26 cellular contexts compared by ENCODE assay signal in genomic region chr12:104344682-104345081, GRCh38. TPM values are rescaled to one million over a fixed set of nuclear protein-coding genes. Genes with fewer than 3 reads are reported as not detected.
DNase-seq lines count a peak whose midpoint lies in the region; ATAC-seq, FAIRE-seq and TF ChIP-seq lines count a peak whose summit lies in the region.
"Had no signal": no experiment of that assay in that cellular context is flagged by ENCODE, and none has a peak within 500 bp of the region (broad histone marks: within the 10 kb centered on the region; RNA-seq: fewer than 3 reads in every experiment).

No MANE protein-coding gene starts in this region.

- H3K36me3 ChIP-seq in adipocyte (ENCODE audit: control insufficient read depth, insufficient read depth, low read length, severe bottlenecking): peaks cover 98% of the 10 kb centered on the region
- peaks cover 93% of the 10 kb centered on the region for H3K36me3 ChIP-seq in osteoblast (ENCODE audit: insufficient read depth, low read length)
- H3K36me3 ChIP-seq in pancreas: peaks cover 0 to 19% (median 12%) of the 10 kb centered on the region in 3 donors

- H3K9ac ChIP-seq in H9 (ENCODE audit: extremely low read depth, insufficient read length, low read length): no peak overlapping the region
- H3K9ac ChIP-seq in adipocyte (ENCODE audit: low read length): peak overlapping the region; percentile 20
- H3K9ac ChIP-seq: BLaER1 treated with 17β-estradiol and CSF1 and Interleukin-3, amounts not matched to agents 10 nM and 100 nM; KMS-11; SK-N-SH had no signal

- peaks cover 31 to 68% (median 64%) of the 10 kb centered on the region in 3 experiments; a peak in 6 of 7 replicates for H3K36me3 Mint-ChIP-seq in H9 (ENCODE audit: insufficient read depth in 1 of 3, low read depth in 3 of 3)

- 0 out of 6 replicates have a peak overlapping the region, but pooled peaks of 1 of the 2 experiments have one; percentile 9 for H3K27ac ChIP-seq in A549
- no peak overlapping the region for H3K27ac ChIP-seq in H9 (ENCODE audit: insufficient read length, low read depth, low read length)
- peak overlapping the region; percentile 38 for H3K27ac ChIP-seq in osteoblast (ENCODE audit: low read depth, low read length)
- no peak overlapping the region for H3K27ac ChIP-seq in pancreas
- H3K27ac ChIP-seq: BLaER1 treated with 17β-estradiol and CSF1 and Interleukin-3, amounts not matched to agents 10 nM and 100 nM; HL-60; KMS-11 had no signal

- no peak overlapping the region for H4K8ac ChIP-seq in H9 (replicated peaks; ENCODE audit: insufficient read length, low read depth, low read length)

- H2BK5ac ChIP-seq in H9 (ENCODE audit: insufficient read length, low read length): no peak overlapping the region

- TF ChIP-seq CTCF in A549 (IDR thresholded peaks at IDR 0.05) (no peak), H9 (conservative IDR thresholded peaks at IDR 0.05) (no peak), osteoblast (IDR thresholded peaks at IDR 0.05; ENCODE audit: extremely low read depth, low read depth, low read length) (no peak), pancreas (IDR thresholded peaks at IDR 0.05) (no peak), D721Med (IDR thresholded peaks at IDR 0.05; ENCODE audit: insufficient read depth, missing control alignments) (no peak)

- CTCF ChIA-PET in A549 (lab: Yijun Ruan, JAX): interaction anchor here (0.9 to 2.1 kb wide), 2 partner anchors 37 to 462 kb away, joined by 3 to 8 read pairs; no protein-coding TSS in a partner anchor

- no peak overlapping the region for H3K18ac ChIP-seq in H9 (ENCODE audit: insufficient read length, low read depth, low read length)

- peak overlapping the region; percentile 27; the same call in 2 of the 3 replicates for H3K4me2 ChIP-seq in A549
- no peak overlapping the region for H3K4me2 ChIP-seq in H9 (ENCODE audit: insufficient read depth, insufficient read length, low read length)
- H3K4me2 ChIP-seq in osteoblast (ENCODE audit: insufficient read depth, low read length): no peak overlapping the region
- H3K4me2 ChIP-seq: BLaER1 treated with 17β-estradiol and CSF1 and Interleukin-3, amounts not matched to agents 10 nM and 100 nM; KMS-11; SK-N-SH had no signal

- H3T11ph ChIP-seq in H9 (ENCODE audit: low read length): no peak overlapping the region

- H3K4me1 Mint-ChIP-seq in H9: peaks cover 5 to 6% of the 10 kb centered on the region in 2 experiments; a peak in 3 of 4 replicates

- H2AFZ ChIP-seq in H9 (ENCODE audit: low read length) (no peak overlapping the region), osteoblast (ENCODE audit: low read length) (no peak overlapping the region)

- no peak overlapping the region for H2BK15ac ChIP-seq in H9 (ENCODE audit: low read depth, low read length)

- H3K27ac Mint-ChIP-seq in H9: no peak overlapping the region; a peak in 1 of 7 replicates
- H3K27ac Mint-ChIP-seq: CD4-positive, alpha-beta T cell; IgD-negative memory B cell had no signal

- H4K91ac ChIP-seq in H9 (ENCODE audit: insufficient read length, low read depth, low read length): no peak overlapping the region

- ATAC-seq in A549: peak in 1 of 2 experiments; percentile 0; a peak in 1 of 6 replicates
- no peak for ATAC-seq in pancreas
- ATAC-seq: GM12878 had no signal

- no peak for DNase-seq in A549 (ENCODE audit: low read depth in 1 of 2, low spot score in 1 of 2)
- peak; percentile 3 for DNase-seq in H9
- DNase-seq in adipocyte (ENCODE audit: low read depth): no peak
- DNase-seq in osteoblast (ENCODE audit: insufficient read length, low spot score, missing footprints): no peak
- no peak for DNase-seq in activated CD4-positive, alpha-beta T cell treated with anti-CD3 and anti-CD28 coated beads, Interleukin-2, amount 50 U/mL, for 1 hour
- DNase-seq in pancreas: no peak
- no peak for DNase-seq in D721Med (ENCODE audit: insufficient read length, low spot score)
- DNase-seq: AML-193; CD4-positive, alpha-beta T cell; GDM1; GOT3; HCEC 1CT; MM.1S; NCI-H1105; NCI-H146; NCI-H1930; NCI-H2107; NCI-H524 treated with DMSO at 0.1 percent for 48 hours; NCI-H774; SK-N-SH had no signal

- H3K4me1 ChIP-seq in A549: peaks cover 100% of the 10 kb centered on the region
- H3K4me1 ChIP-seq in H9 (ENCODE audit: insufficient read depth, low read length): no peaks in the 10 kb centered on the region
- H3K4me1 ChIP-seq in adipocyte (ENCODE audit: control insufficient read depth, insufficient read depth, low read length): peaks cover 33% of the 10 kb centered on the region
- peaks cover 17% of the 10 kb centered on the region for H3K4me1 ChIP-seq in osteoblast (ENCODE audit: insufficient read depth, low read length)
- H3K4me1 ChIP-seq in pancreas: no peaks in the 10 kb centered on the region
- H3K4me1 ChIP-seq: BLaER1 treated with 17β-estradiol and CSF1 and Interleukin-3, amounts not matched to agents 10 nM and 100 nM had no signal

- H3K79me1 ChIP-seq in H9 (ENCODE audit: insufficient read depth, low read depth, low read length, poor library complexity, severe bottlenecking): no peaks in the 10 kb centered on the region

- H2AK5ac ChIP-seq in H9 (ENCODE audit: insufficient read length, low read length): no peak overlapping the region

- H3K14ac ChIP-seq in H9 (ENCODE audit: insufficient read depth, low read length): no peak overlapping the region

- H3K27me3 Mint-ChIP-seq in H9 (ENCODE audit: low read depth): no peaks in the 10 kb centered on the region
- H3K27me3 Mint-ChIP-seq: CD4-positive, alpha-beta T cell; IgD-negative memory B cell had no signal

- no peaks in the 10 kb centered on the region for H3K79me2 ChIP-seq in H9 (ENCODE audit: insufficient read depth, low read length)
- H3K79me2 ChIP-seq in osteoblast (ENCODE audit: insufficient read depth, low read length): peaks cover 47% of the 10 kb centered on the region

- no peak overlapping the region for H4K5ac ChIP-seq in H9 (ENCODE audit: insufficient read length, low read depth, low read length)

- H3K27me3 ChIP-seq in H9 (ENCODE audit: insufficient read depth, low read length) (no peaks in the 10 kb centered on the region), adipocyte (replicated peaks; ENCODE audit: control insufficient read depth, insufficient read depth, low read length) (no peaks in the 10 kb centered on the region), osteoblast (ENCODE audit: insufficient read depth, low read length) (no peaks in the 10 kb centered on the region), pancreas (no peaks in the 10 kb centered on the region)
- H3K27me3 ChIP-seq: BLaER1 treated with 17β-estradiol and CSF1 and Interleukin-3, amounts not matched to agents 10 nM and 100 nM had no signal

- no peak overlapping the region for H2BK20ac ChIP-seq in H9 (ENCODE audit: low read depth, low read length, poor library complexity, severe bottlenecking)

- no peaks in the 10 kb centered on the region for H4K20me1 ChIP-seq in H9 (ENCODE audit: control insufficient read depth, insufficient read depth, insufficient read length)
- peaks cover 71% of the 10 kb centered on the region for H4K20me1 ChIP-seq in osteoblast (ENCODE audit: insufficient read depth, low read length)

- no peak overlapping the region for H2BK120ac ChIP-seq in H9 (ENCODE audit: low read depth, low read length, poor library complexity, severe bottlenecking)

- no peak overlapping the region for H3K23ac ChIP-seq in H9 (ENCODE audit: insufficient read length, low read depth, low read length)

- no peak overlapping the region for H3K4me3 Mint-ChIP-seq in H9
- H3K4me3 Mint-ChIP-seq: CD4-positive, alpha-beta T cell had no signal

- FAIRE-seq in A549 (lab: Jason Lieb, UNC): no peak
- no peak for FAIRE-seq in pancreas (lab: Jason Lieb, UNC)
- no peak for FAIRE-seq in D721Med (lab: Jason Lieb, UNC)
- FAIRE-seq: A204.1, GM12878 had no signal

- H3K56ac ChIP-seq in H9 (ENCODE audit: insufficient read length, low read depth, low read length): no peak overlapping the region

- no peak for TF ChIP-seq EP300 in A549 (IDR thresholded peaks at IDR 0.05)

- H2BK12ac ChIP-seq in H9 (ENCODE audit: insufficient read length, low read depth, low read length): no peak overlapping the region

- no peak for TF ChIP-seq RAD21 in A549 (conservative IDR thresholded peaks at IDR 0.05 in 1 of 2, IDR thresholded peaks at IDR 0.05 in 1 of 2)

- no peak overlapping the region for H3K4me3 ChIP-seq in A549
- no peak overlapping the region for H3K4me3 ChIP-seq in adipocyte (ENCODE audit: low read length)
- no peak overlapping the region for H3K4me3 ChIP-seq in osteoblast (ENCODE audit: insufficient read depth, low read length)
- no peak overlapping the region for H3K4me3 ChIP-seq in pancreas
- H3K4me3 ChIP-seq: BLaER1 treated with 17β-estradiol and CSF1 and Interleukin-3, amounts not matched to agents 10 nM and 100 nM; GM12878 had no signal

- H3K9me3 ChIP-seq in A549 (no peaks in the 10 kb centered on the region), H9 (ENCODE audit: control insufficient read depth, low read depth, low read length) (no peaks in the 10 kb centered on the region), adipocyte (ENCODE audit: control insufficient read depth, low read length) (no peaks in the 10 kb centered on the region), osteoblast (ENCODE audit: low read depth, low read length) (no peaks in the 10 kb centered on the region), pancreas (no peaks in the 10 kb centered on the region)
- H3K9me3 ChIP-seq: BLaER1 treated with 17β-estradiol and CSF1 and Interleukin-3, amounts not matched to agents 10 nM and 100 nM; SK-N-SH had no signal

- 68% methylated on average over 2 of the region's 2 CpGs for WGBS in A549 (ENCODE audit: missing lambda C conversion rate)
- no CpG with 5 or more reads among the region's 2 CpGs for WGBS in H9 (ENCODE audit: extremely low coverage, insufficient read length, low lambda C conversion rate)
- WGBS in pancreas, 2 donors: 93 to 97% methylated on average over 2 of the region's 2 CpGs

- intact Hi-C loops in pancreas (cut with DNase I): no loop called here

- POLR2A ChIA-PET in A549 (lab: Yijun Ruan, JAX): no interaction called here

- no peak overlapping the region for H3K4ac ChIP-seq in H9 (ENCODE audit: low read depth, low read length)

- no peak for TF ChIP-seq POLR2A in A549 (IDR thresholded peaks at IDR 0.05; ENCODE audit: low read length)

- no peaks in the 10 kb centered on the region for H3K9me3 Mint-ChIP-seq in H9
- H3K9me3 Mint-ChIP-seq: CD4-positive, alpha-beta T cell; IgD-negative memory B cell had no signal

- no peaks in the 10 kb centered on the region for H3K23me2 ChIP-seq in H9 (ENCODE audit: insufficient read length, low read depth, low read length, poor library complexity, severe bottlenecking)

TF ChIP-seq in A549, 52 proteins besides CTCF, POLR2A, EP300 and RAD21 (continues in another document):
- TF ChIP-seq HOXA7 (CRISPR knock-in tag; IDR thresholded peaks at IDR 0.05): peak; percentile 62; the same call in 1 of the 2 replicates

RNA-seq across cellular contexts. Expression of gene EID3, which starts 41.1 kb away (rescaled TPM):
- polyA plus RNA-seq in A549 (2011; rRNA removed): 9.3 and 12.2 TPM in 2 replicates
- polyA plus RNA-seq in A549 (2012; cell fraction: cytosol; rRNA removed): 7.2 and 10.3 TPM in 2 replicates
- polyA plus RNA-seq in A549 (2012; cell fraction: nucleus; rRNA removed): 50.2 and 53.0 TPM in 2 replicates
- polyA plus RNA-seq in A549 (2017; fragmentation: RNase III; extraction: RNeasy Plus Mini Kit Qiagen cat#74134 plus additional on column Dnase treatment): 6.8 to 7.5 TPM (median 6.9 TPM) in 3 replicates
- polyA minus RNA-seq in A549 (2011; rRNA and poly(A)+ RNA removed): 20.7 and 22.7 TPM in 2 replicates
- 1.2 and 1.4 TPM in 2 replicates for total RNA-seq in H9 (2021)
- 14.4 and 19.2 TPM in 2 replicates for total RNA-seq in osteoblast
- total RNA-seq in pancreas: 1 to 10 TPM in 5 of 6 donors, under 1 TPM in 1; 0.98 to 1.6 (median 1.2) TPM
- polyA plus RNA-seq in pancreas: 1 to 10 TPM; 1.2 to 2.4 TPM
